In genomic region chr2:203077458-203077857, GRCh38 we compare ENCODE assay signal across 19 cellular contexts.
A peak's percentile ranks its signal among the peaks of the same experiment; 100 is the strongest.
DNase-seq lines count a peak whose midpoint lies in the region; ATAC-seq, FAIRE-seq and TF ChIP-seq lines count a peak whose summit lies in the region.
"Had no signal": no experiment of that assay in that cellular context is flagged by ENCODE, and none has a peak within 500 bp of the region (broad histone marks: within the 10 kb centered on the region; RNA-seq: fewer than 3 reads in every experiment).

No MANE protein-coding gene starts in this region.

- POLR2A ChIA-PET in A549 (lab: Yijun Ruan, JAX), result no interaction called here

- 57% methylated on average over 3 of the region's 3 CpGs for WGBS in A549 (ENCODE audit: missing lambda C conversion rate)

- H3K4me2 ChIP-seq in A549, result peak overlapping the region; percentile 44
- H3K4me2 ChIP-seq: smooth muscle cell had no signal

- no peak for TF ChIP-seq CTCF in A549 (IDR thresholded peaks at IDR 0.05)
- TF ChIP-seq CTCF in fibroblast of pulmonary artery (IDR thresholded peaks at IDR 0.05; ENCODE audit: low read length, missing control alignments), result no peak

- no peak for FAIRE-seq in A549 (lab: Jason Lieb, UNC)

- CTCF ChIA-PET in A549 (lab: Yijun Ruan, JAX), result no interaction called here

- H3K4me3 ChIP-seq in A549 (no peak overlapping the region), fibroblast of pulmonary artery (replicated peaks; ENCODE audit: low read depth, low read length) (no peak overlapping the region)
- H3K4me3 ChIP-seq: esophagus squamous epithelium, SJSA1, smooth muscle cell had no signal

- TF ChIP-seq POLR2A in A549 (IDR thresholded peaks at IDR 0.05; ENCODE audit: low read length), result no peak

- peak overlapping the region; percentile 48 to 64 for H3K27ac ChIP-seq in A549
- H3K27ac ChIP-seq: brain microvascular endothelial cell, esophagus squamous epithelium, SJSA1 had no signal

- ATAC-seq in A549 (no peak), GM18867 (IDR thresholded peaks at IDR 0.05; ENCODE audit: unreplicated experiment) (no peak)
- ATAC-seq: activated naive CD4-positive, alpha-beta T cell treated with anti-CD3 and anti-CD28 coated beads, Interleukin-2, amount 50 U/mL, for 72 hours; activated T-cell treated with anti-CD3 and anti-CD28 coated beads, Interleukin-2, amount 50 U/mL, for 72 hours had no signal

- TF ChIP-seq RAD21 in A549 (conservative IDR thresholded peaks at IDR 0.05 in 1 of 2, IDR thresholded peaks at IDR 0.05 in 1 of 2), result no peak

- TF ChIP-seq EP300 in A549 (IDR thresholded peaks at IDR 0.05), result no peak

- DNase-seq in A549 (ENCODE audit: low read depth in 1 of 2, low spot score in 1 of 2), result peak; percentile 12 to 26
- DNase-seq in HCEC 1CT, result peak; percentile 48
- DNase-seq in amniotic epithelial cell (ENCODE audit: low read depth), result peak; percentile 58
- DNase-seq in fibroblast of pulmonary artery (ENCODE audit: low read depth), result peak; percentile 54
- DNase-seq in activated CD4-positive, alpha-beta T cell treated with anti-CD3 and anti-CD28 coated beads for 48 hours, result no peak
- no peak for DNase-seq in T-helper 2 cell
- DNase-seq in NCI-H1694 treated with DMSO at 0.1 percent for 48 hours (lab: John Stamatoyannopoulos, UW), result no peak
- DNase-seq: activated CD4-positive, CD25-positive, alpha-beta regulatory T cell; activated T-cell treated with anti-CD3 and anti-CD28 coated beads, Interleukin-2, amount 50 U/mL, for 72 hours; brain microvascular endothelial cell; CD4-positive, alpha-beta memory T cell; esophagus squamous epithelium; NCI-H2029 treated with DMSO at 0.1 percent for 48 hours; NCI-H510A treated with DMSO at 0.1 percent for 48 hours; stimulated activated CD4-positive, alpha-beta T cell treated with anti-CD3 and anti-CD28 coated beads, Interleukin-4, amount 100 ng/mL, for 24 hours had no signal

- H3K4me1 ChIP-seq in A549, result peaks cover 14% of the 10 kb centered on the region
- H3K4me1 ChIP-seq: esophagus squamous epithelium, SJSA1 had no signal

- 0 out of 3 replicates have a peak, but pooled peaks cover 2% of the 10 kb centered on the region for H3K9me3 ChIP-seq in A549
- H3K9me3 ChIP-seq: esophagus squamous epithelium, SJSA1 had no signal

TF ChIP-seq in A549, 52 proteins besides CTCF, POLR2A, EP300 and RAD21:
- no peak for TF ChIP-seq PBX3 (IDR thresholded peaks at IDR 0.05)
- no peak for TF ChIP-seq CHD4 (IDR thresholded peaks at IDR 0.05; ENCODE audit: borderline replicate concordance)
- no peak for TF ChIP-seq NPAS2 (CRISPR knock-in tag; IDR thresholded peaks at IDR 0.05; ENCODE audit: borderline replicate concordance)
- TF ChIP-seq PHF8 (IDR thresholded peaks at IDR 0.05; ENCODE audit: borderline replicate concordance, low read depth), result no peak
- no peak for TF ChIP-seq MYC (IDR thresholded peaks at IDR 0.05; ENCODE audit: borderline replicate concordance, low read length)
- no peak for TF ChIP-seq ZSCAN20 (CRISPR knock-in tag; IDR thresholded peaks at IDR 0.05)
- no peak for TF ChIP-seq ESRRA (IDR thresholded peaks at IDR 0.05; ENCODE audit: borderline replicate concordance, low read length)
- TF ChIP-seq HOXB5 (CRISPR knock-in tag; IDR thresholded peaks at IDR 0.05), result no peak
- TF ChIP-seq BCL3 (IDR thresholded peaks at IDR 0.05), result no peak
- no peak for TF ChIP-seq FOXS1 (CRISPR knock-in tag; IDR thresholded peaks at IDR 0.05)
- TF ChIP-seq FOSL2 (IDR thresholded peaks at IDR 0.05), result no peak
- no peak for TF ChIP-seq FOSL2 (CRISPR knock-in tag; IDR thresholded peaks at IDR 0.05)
TF ChIP-seq in A549: peak in this region for 0.

Comparison
In these comparisons a context has a peak if more than half of its experiments do, and no peak if none do; other contexts are left out.
1. DNase-seq: peak in A549 (2 of 2), HCEC 1CT (single experiment), amniotic epithelial cell (single experiment) and fibroblast of pulmonary artery (single experiment); none in activated CD4-positive, alpha-beta T cell treated with anti-CD3 and anti-CD28 coated beads for 48 hours (single experiment), T-helper 2 cell (0 of 5) and NCI-H1694 treated with DMSO at 0.1 percent for 48 hours (single experiment).